1 cellular context compared by ENCODE assay signal in the genomic region with DNA sequence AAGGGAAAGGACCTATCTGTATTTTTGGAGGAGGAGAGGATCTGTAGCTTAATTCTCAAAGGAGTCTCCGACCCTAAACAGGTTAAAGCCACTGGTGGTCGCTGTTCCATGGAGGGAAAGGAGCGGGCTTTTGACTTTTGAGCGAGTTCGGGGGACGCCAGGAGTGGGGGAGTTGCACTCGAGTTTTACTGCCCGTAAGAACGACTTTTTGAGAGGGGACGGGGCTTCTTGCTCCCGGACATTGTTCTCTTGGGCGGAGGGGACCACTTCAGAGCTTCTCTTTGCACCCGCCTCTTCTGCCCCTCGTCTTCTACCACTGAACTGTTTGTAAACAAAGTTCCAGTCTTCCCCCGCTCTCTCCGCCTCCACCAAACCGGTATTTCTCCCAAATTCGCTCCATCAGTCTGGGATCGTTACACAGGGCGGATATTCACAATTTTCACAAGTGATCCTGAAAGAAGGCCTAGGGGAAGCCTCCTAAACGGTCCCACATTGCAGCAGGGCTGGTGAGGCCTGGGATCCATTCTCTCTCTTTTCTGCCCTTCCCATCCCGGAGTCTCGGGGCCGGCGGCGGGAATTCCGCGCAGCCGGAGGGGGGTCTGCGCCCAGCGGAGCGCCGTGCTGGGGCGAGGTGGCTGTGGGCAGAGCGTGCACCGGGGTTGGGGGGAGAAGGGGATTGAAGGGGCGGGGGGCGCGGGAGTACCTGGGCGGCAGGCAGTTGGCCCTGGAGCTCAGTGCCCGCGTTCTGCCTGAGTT.
TF ChIP-seq lines count a peak whose summit lies in the region.

No MANE protein-coding gene starts in this region.

TF ChIP-seq in H1, 55 proteins besides CTCF, POLR2A, EP300 and RAD21:
- TF ChIP-seq, protein P1, sequence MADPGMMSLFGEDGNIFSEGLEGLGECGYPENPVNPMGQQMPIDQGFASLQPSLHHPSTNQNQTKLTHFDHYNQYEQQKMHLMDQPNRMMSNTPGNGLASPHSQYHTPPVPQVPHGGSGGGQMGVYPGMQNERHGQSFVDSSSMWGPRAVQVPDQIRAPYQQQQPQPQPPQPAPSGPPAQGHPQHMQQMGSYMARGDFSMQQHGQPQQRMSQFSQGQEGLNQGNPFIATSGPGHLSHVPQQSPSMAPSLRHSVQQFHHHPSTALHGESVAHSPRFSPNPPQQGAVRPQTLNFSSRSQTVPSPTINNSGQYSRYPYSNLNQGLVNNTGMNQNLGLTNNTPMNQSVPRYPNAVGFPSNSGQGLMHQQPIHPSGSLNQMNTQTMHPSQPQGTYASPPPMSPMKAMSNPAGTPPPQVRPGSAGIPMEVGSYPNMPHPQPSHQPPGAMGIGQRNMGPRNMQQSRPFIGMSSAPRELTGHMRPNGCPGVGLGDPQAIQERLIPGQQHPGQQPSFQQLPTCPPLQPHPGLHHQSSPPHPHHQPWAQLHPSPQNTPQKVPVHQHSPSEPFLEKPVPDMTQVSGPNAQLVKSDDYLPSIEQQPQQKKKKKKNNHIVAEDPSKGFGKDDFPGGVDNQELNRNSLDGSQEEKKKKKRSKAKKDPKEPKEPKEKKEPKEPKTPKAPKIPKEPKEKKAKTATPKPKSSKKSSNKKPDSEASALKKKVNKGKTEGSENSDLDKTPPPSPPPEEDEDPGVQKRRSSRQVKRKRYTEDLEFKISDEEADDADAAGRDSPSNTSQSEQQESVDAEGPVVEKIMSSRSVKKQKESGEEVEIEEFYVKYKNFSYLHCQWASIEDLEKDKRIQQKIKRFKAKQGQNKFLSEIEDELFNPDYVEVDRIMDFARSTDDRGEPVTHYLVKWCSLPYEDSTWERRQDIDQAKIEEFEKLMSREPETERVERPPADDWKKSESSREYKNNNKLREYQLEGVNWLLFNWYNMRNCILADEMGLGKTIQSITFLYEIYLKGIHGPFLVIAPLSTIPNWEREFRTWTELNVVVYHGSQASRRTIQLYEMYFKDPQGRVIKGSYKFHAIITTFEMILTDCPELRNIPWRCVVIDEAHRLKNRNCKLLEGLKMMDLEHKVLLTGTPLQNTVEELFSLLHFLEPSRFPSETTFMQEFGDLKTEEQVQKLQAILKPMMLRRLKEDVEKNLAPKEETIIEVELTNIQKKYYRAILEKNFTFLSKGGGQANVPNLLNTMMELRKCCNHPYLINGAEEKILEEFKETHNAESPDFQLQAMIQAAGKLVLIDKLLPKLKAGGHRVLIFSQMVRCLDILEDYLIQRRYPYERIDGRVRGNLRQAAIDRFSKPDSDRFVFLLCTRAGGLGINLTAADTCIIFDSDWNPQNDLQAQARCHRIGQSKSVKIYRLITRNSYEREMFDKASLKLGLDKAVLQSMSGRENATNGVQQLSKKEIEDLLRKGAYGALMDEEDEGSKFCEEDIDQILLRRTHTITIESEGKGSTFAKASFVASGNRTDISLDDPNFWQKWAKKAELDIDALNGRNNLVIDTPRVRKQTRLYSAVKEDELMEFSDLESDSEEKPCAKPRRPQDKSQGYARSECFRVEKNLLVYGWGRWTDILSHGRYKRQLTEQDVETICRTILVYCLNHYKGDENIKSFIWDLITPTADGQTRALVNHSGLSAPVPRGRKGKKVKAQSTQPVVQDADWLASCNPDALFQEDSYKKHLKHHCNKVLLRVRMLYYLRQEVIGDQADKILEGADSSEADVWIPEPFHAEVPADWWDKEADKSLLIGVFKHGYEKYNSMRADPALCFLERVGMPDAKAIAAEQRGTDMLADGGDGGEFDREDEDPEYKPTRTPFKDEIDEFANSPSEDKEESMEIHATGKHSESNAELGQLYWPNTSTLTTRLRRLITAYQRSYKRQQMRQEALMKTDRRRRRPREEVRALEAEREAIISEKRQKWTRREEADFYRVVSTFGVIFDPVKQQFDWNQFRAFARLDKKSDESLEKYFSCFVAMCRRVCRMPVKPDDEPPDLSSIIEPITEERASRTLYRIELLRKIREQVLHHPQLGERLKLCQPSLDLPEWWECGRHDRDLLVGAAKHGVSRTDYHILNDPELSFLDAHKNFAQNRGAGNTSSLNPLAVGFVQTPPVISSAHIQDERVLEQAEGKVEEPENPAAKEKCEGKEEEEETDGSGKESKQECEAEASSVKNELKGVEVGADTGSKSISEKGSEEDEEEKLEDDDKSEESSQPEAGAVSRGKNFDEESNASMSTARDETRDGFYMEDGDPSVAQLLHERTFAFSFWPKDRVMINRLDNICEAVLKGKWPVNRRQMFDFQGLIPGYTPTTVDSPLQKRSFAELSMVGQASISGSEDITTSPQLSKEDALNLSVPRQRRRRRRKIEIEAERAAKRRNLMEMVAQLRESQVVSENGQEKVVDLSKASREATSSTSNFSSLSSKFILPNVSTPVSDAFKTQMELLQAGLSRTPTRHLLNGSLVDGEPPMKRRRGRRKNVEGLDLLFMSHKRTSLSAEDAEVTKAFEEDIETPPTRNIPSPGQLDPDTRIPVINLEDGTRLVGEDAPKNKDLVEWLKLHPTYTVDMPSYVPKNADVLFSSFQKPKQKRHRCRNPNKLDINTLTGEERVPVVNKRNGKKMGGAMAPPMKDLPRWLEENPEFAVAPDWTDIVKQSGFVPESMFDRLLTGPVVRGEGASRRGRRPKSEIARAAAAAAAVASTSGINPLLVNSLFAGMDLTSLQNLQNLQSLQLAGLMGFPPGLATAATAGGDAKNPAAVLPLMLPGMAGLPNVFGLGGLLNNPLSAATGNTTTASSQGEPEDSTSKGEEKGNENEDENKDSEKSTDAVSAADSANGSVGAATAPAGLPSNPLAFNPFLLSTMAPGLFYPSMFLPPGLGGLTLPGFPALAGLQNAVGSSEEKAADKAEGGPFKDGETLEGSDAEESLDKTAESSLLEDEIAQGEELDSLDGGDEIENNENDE (IDR thresholded peaks at IDR 0.05; ENCODE audit: insufficient replicate concordance, low read length), result no peak
- TF ChIP-seq PHF8 (conservative IDR thresholded peaks at IDR 0.05; ENCODE audit: low read depth, low read length) (no peak), EZH2 (IDR thresholded peaks at IDR 0.05; ENCODE audit: low read depth, low read length, severe bottlenecking) (peak; percentile 48), TCF12 (IDR thresholded peaks at IDR 0.05; ENCODE audit: low read depth, low read length) (no peak)
